2 cellular contexts compared by ENCODE assay signal in genomic region chr17:42518755-42519545, GRCh38.
TF ChIP-seq lines count a peak whose summit lies in the region.

No MANE protein-coding gene starts in this region.

TF ChIP-seq in SK-N-SH, 30 proteins besides CTCF, POLR2A, EP300 and RAD21:
- no peak for TF ChIP-seq ZBTB33 (IDR thresholded peaks at IDR 0.05; ENCODE audit: borderline replicate concordance, low read depth)
- TF ChIP-seq RCOR1 (IDR thresholded peaks at IDR 0.05; ENCODE audit: low read length) = no peak
- TF ChIP-seq SMC3 (IDR thresholded peaks at IDR 0.05; ENCODE audit: low read depth, low read length) = no peak
- no peak for TF ChIP-seq GABPA (IDR thresholded peaks at IDR 0.05; ENCODE audit: low read depth)
- no peak for TF ChIP-seq FOXM1 (IDR thresholded peaks at IDR 0.05; ENCODE audit: low read depth)
- TF ChIP-seq JUND (IDR thresholded peaks at IDR 0.05) = no peak
- TF ChIP-seq NRF1 (IDR thresholded peaks at IDR 0.05; ENCODE audit: low read depth, low read length) = no peak
- no peak for TF ChIP-seq TAF1 (IDR thresholded peaks at IDR 0.05; ENCODE audit: borderline replicate concordance, low read depth, low read length)
- no peak for TF ChIP-seq MEF2A (IDR thresholded peaks at IDR 0.05; ENCODE audit: borderline replicate concordance, low read depth)
- TF ChIP-seq USF1 (IDR thresholded peaks at IDR 0.05; ENCODE audit: borderline replicate concordance, low read depth) = no peak
- no peak for TF ChIP-seq GATA2 (CRISPR knock-in tag; IDR thresholded peaks at IDR 0.05)
- TF ChIP-seq USF2 (IDR thresholded peaks at IDR 0.05; ENCODE audit: borderline replicate concordance, low read depth, low read length) = no peak
- TF ChIP-seq PBX3 (IDR thresholded peaks at IDR 0.05) = no peak
- TF ChIP-seq TEAD4 (IDR thresholded peaks at IDR 0.05; ENCODE audit: borderline replicate concordance, insufficient read depth) = no peak
- no peak for TF ChIP-seq FOXJ3 (CRISPR knock-in tag; IDR thresholded peaks at IDR 0.05)
- no peak for TF ChIP-seq RXRA (IDR thresholded peaks at IDR 0.05; ENCODE audit: borderline replicate concordance, low read depth)
- TF ChIP-seq POLR2AphosphoS5 (IDR thresholded peaks at IDR 0.05; ENCODE audit: low read depth, low read length) = no peak; the same call in 1 of the 2 replicates
- no peak for TF ChIP-seq FOSL2 (IDR thresholded peaks at IDR 0.05; ENCODE audit: borderline replicate concordance, low read depth)
- TF ChIP-seq ELF1 (IDR thresholded peaks at IDR 0.05) = no peak
- no peak for TF ChIP-seq YY1 (IDR thresholded peaks at IDR 0.05; ENCODE audit: low read depth)

TF ChIP-seq in SK-N-SH treated with all-trans-retinoic acid at 6 μM for 48 hours, 23 proteins besides CTCF, POLR2A, EP300 and RAD21:
- TF ChIP-seq RARB (CRISPR knock-in tag; IDR thresholded peaks at IDR 0.05) = no peak
- no peak for TF ChIP-seq TOX (CRISPR knock-in tag; IDR thresholded peaks at IDR 0.05; ENCODE audit: borderline replicate concordance)
- no peak for TF ChIP-seq GLIS3 (CRISPR knock-in tag; IDR thresholded peaks at IDR 0.05)
- no peak for TF ChIP-seq BACH2 (CRISPR knock-in tag; IDR thresholded peaks at IDR 0.05; ENCODE audit: borderline replicate concordance)
- no peak for TF ChIP-seq ZNF70 (CRISPR knock-in tag; IDR thresholded peaks at IDR 0.05)
- TF ChIP-seq CREB5 (CRISPR knock-in tag; IDR thresholded peaks at IDR 0.05; ENCODE audit: low read depth) = no peak
